1 cellular context compared by ENCODE assay signal in the genomic region with DNA sequence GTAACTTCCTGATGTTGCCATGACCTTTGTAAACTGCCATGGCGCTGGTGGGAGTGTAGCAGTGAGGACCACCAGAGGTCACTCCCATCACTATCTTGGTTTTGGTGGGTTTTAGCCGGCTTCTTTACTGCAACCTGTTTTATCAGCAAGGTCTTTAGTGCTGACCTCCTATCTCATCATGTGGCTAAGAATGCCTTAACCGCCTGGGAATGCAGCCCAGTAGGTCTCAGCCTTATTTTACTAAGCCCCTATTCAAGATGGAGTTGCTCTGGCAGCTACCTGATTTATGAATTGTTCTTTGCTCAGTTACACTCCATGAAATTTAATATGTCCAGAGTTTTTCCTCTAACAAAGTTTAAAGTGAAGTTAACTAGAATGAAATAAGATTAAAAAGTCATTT.
TF ChIP-seq lines count a peak whose summit lies in the region.

No MANE protein-coding gene starts in this region.

TF ChIP-seq in HepG2, 621 proteins besides CTCF, POLR2A, EP300 and RAD21:
- TF ChIP-seq, protein P1, sequence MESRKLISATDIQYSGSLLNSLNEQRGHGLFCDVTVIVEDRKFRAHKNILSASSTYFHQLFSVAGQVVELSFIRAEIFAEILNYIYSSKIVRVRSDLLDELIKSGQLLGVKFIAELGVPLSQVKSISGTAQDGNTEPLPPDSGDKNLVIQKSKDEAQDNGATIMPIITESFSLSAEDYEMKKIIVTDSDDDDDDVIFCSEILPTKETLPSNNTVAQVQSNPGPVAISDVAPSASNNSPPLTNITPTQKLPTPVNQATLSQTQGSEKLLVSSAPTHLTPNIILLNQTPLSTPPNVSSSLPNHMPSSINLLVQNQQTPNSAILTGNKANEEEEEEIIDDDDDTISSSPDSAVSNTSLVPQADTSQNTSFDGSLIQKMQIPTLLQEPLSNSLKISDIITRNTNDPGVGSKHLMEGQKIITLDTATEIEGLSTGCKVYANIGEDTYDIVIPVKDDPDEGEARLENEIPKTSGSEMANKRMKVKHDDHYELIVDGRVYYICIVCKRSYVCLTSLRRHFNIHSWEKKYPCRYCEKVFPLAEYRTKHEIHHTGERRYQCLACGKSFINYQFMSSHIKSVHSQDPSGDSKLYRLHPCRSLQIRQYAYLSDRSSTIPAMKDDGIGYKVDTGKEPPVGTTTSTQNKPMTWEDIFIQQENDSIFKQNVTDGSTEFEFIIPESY (CRISPR knock-in tag; IDR thresholded peaks at IDR 0.05): 0 out of 2 replicates have a peak, but pooled peaks have one; percentile 35
- TF ChIP-seq YEATS4 (CRISPR knock-in tag; IDR thresholded peaks at IDR 0.05; ENCODE audit: borderline replicate concordance): no peak
